ENCODE assay signal across 1 cellular context in the genomic region with DNA sequence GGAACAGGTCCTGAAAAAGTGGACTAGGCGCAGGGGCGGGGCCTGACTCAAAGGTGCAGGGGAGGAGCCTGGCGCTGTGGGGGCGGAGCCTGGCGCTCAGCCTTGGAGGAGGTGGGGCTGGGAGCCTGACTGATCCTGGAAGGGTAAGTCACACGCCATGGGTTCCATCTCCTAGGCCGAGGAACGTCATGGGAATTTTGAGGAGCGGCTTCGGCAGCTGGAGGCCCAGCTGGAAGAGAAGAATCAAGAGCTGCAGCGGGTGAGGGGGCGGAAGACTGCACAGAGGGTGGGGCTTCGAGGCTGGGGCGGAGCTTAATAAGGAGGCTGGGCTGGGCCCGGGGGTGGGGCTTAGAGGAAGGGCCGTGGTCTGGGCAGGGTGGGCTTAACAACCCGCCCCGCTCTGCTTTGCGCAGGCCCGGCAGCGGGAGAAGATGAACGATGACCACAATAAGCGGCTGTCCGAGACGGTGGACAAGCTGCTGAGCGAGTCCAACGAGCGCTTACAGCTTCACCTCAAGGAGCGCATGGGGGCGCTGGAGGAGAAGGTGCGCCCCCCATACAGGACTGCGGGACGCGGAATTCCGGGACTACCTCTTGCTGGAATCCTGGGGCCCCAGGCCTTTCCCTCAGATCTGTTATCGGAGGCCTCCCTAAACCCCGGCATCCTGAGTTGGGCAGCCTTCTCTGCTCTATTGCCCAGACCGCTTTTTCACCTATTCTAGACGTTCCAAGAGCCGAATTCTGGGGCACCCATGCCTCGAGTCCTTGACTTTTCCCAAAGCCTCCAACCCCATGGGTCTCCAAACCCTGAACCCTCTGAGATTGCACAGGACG.
A peak's percentile ranks its signal among the peaks of the same experiment; 100 is the strongest.
TF ChIP-seq lines count a peak whose summit lies in the region.

No MANE protein-coding gene starts in this region.

TF ChIP-seq in HEK293, 187 proteins besides CTCF, POLR2A, EP300 and RAD21 (continued from another document):
- TF ChIP-seq ZNF560 (tag by site-specific recombination; IDR thresholded peaks at IDR 0.05; ENCODE audit: borderline replicate concordance) (no peak), ZNF146 (tag by site-specific recombination; IDR thresholded peaks at IDR 0.05) (no peak), ZNF266 (tag by site-specific recombination; IDR thresholded peaks at IDR 0.05; ENCODE audit: low read depth) (no peak), ZNF571 (tag by site-specific recombination; IDR thresholded peaks at IDR 0.05) (no peak), KLF1 (tag by site-specific recombination; IDR thresholded peaks at IDR 0.05) (peak; percentile 22; the same call in 1 of the 2 replicates), SP3 (tag by site-specific recombination; IDR thresholded peaks at IDR 0.05) (peak; percentile 39; the same call in 1 of the 2 replicates), ZNF600 (tag by site-specific recombination; IDR thresholded peaks at IDR 0.05) (no peak), ZNF248 (tag by site-specific recombination; IDR thresholded peaks at IDR 0.05) (no peak)
